Comparison of ENCODE assay signal across 8 cellular contexts in the genomic region with DNA sequence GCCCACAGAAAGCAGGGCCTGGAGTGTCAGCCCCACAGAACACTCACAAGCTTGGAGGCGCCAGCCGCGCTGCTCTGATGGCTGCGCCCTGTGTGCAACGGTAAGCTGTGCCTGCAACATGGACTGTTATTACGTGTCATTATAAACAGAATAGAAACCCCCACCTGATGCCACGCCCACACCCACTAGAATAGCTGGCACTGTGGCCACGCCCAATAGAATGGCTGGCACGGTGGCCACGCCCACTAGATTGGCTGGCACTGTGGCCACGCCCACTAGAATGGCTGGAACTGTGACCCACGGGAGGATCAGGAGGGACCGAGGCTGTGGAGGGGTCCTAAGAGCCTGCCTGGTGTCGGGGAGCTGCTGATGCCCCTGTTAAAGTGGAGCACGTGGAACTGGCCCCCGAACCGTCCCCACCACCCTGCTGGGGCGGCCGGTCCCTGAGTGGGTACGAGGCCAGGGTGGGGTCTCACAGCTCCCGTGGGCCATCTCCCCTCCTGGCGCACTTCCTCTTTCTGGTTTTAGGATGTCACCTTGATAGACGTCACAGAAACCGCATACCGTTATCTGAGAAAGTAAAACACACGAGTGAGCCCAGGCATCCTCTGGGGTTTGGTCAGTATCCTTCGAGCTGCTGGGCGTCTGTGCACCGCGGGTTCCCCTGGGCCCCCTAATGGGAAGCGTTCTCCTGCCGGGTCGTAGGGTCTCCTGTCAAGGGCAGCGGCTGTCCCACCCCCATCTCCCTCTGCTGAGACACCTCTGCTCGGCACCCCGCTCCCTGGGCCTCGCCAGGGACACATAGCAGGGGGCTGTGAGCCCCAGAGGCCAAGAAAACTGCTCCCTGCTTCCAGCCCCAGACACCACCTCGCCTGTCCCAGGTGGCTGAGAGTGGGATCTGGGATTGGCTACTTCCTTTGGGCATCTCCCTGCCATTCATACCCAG. TPM values are rescaled to one million over a fixed set of nuclear protein-coding genes. Genes with fewer than 3 reads are reported as not detected.
DNase-seq lines count a peak whose midpoint lies in the region; ATAC-seq and TF ChIP-seq lines count a peak whose summit lies in the region.

No MANE protein-coding gene starts in this region.

- H3K4me2 ChIP-seq in KMS-11: peak overlapping the region; percentile 36; the same call in 1 of the 2 replicates

- no peaks in the 10 kb centered on the region for H3K36me3 ChIP-seq in KMS-11 (ENCODE audit: insufficient read depth)

- H3K27ac ChIP-seq in KMS-11: no peak overlapping the region

- no peak overlapping the region; the same call in 1 of the 2 replicates for H2AFZ ChIP-seq in KMS-11 (ENCODE audit: low read depth)

- no peak overlapping the region for H3K9ac ChIP-seq in KMS-11

- peaks cover 13% of the 10 kb centered on the region for H3K4me1 ChIP-seq in KMS-11 (ENCODE audit: low read depth, poor library complexity, severe bottlenecking)

- H3K27me3 ChIP-seq in KMS-11 (ENCODE audit: insufficient read depth, low read depth): peaks cover 97% of the 10 kb centered on the region

- no peak overlapping the region for H3K4me3 ChIP-seq in KMS-11 (IDR thresholded peaks at IDR 0.05; ENCODE audit: insufficient read depth, low read depth, low read length)

- no peak for TF ChIP-seq CTCF in KMS-11 (conservative IDR thresholded peaks at IDR 0.05; ENCODE audit: low read depth, low read length)

- peak; percentile 59 for DNase-seq in COLO668 (lab: John Stamatoyannopoulos, UW; ENCODE audit: unreplicated experiment)
- peak; percentile 85 to 87 for DNase-seq in activated CD4-positive, alpha-beta T cell treated with anti-CD3 and anti-CD28 coated beads for 4 hours
- peak; percentile 53 to 81 for DNase-seq in left colon
- no peak for DNase-seq in GF-D8 (lab: John Stamatoyannopoulos, UW)
- DNase-seq in NCI-H1092 (lab: John Stamatoyannopoulos, UW): no peak
- no peak for DNase-seq in NCI-H82 (lab: John Stamatoyannopoulos, UW)

- intact Hi-C loops in left colon (cut with DNase I, micrococcal nuclease): no loop called here

- no peaks in the 10 kb centered on the region for H4K20me1 ChIP-seq in KMS-11 (ENCODE audit: insufficient read depth)

- ATAC-seq in GM19468 (IDR thresholded peaks at IDR 0.05; ENCODE audit: extremely low read depth, unreplicated experiment): peak; percentile 63
- ATAC-seq in left colon: peak; percentile 79

- no peaks in the 10 kb centered on the region for H3K79me2 ChIP-seq in KMS-11 (ENCODE audit: insufficient read depth, low read depth)

RNA-seq across cellular contexts. Expression of a gene that starts 25.4 kb away (rescaled TPM):
- total RNA-seq in left colon: 10 to 100 TPM; 17.7 to 28.1 TPM

RNA-seq across cellular contexts. Expression of a gene that starts 28.9 kb away (rescaled TPM):
- total RNA-seq in left colon: not detected

RNA-seq across cellular contexts. Expression of a gene that starts 39.9 kb away (rescaled TPM):
- 10 to 100 TPM; 30.7 to 37.7 TPM for total RNA-seq in left colon

RNA-seq across cellular contexts. Expression of a gene that starts 51.6 kb away (rescaled TPM):
- 10 to 100 TPM; 50.5 to 55.3 TPM for total RNA-seq in left colon

Comparison
In these comparisons a context has a peak if more than half of its experiments do, and no peak if none do; other contexts are left out.
1. DNase-seq: peak in COLO668 (single experiment), activated CD4-positive, alpha-beta T cell treated with anti-CD3 and anti-CD28 coated beads for 4 hours (2 of 2) and left colon (2 of 2); none in GF-D8 (single experiment), NCI-H1092 (single experiment) and NCI-H82 (single experiment).